Comparison of ENCODE assay signal across 22 cellular contexts in genomic region chr18:61572871-61573270, GRCh38.
DNase-seq lines count a peak whose midpoint lies in the region; ATAC-seq and TF ChIP-seq lines count a peak whose summit lies in the region.
"Had no signal": no experiment of that assay in that cellular context is flagged by ENCODE, and none has a peak within 500 bp of the region (broad histone marks: within the 10 kb centered on the region; RNA-seq: fewer than 3 reads in every experiment).

No MANE protein-coding gene starts in this region.

- H3K9me3 ChIP-seq in adipocyte (ENCODE audit: control insufficient read depth, low read length), result no peaks in the 10 kb centered on the region

- DNase-seq in NCI-H82 (lab: John Stamatoyannopoulos, UW) (peak; percentile 39), NCI-H82 treated with DMSO at 0.1 percent for 48 hours (lab: John Stamatoyannopoulos, UW; ENCODE audit: unreplicated experiment) (no peak), adipocyte (ENCODE audit: low read depth) (peak; percentile 48), fibroblast of pulmonary artery (ENCODE audit: low read depth) (peak; percentile 24), NCI-H1092 treated with DMSO at 0.1 percent for 48 hours (lab: John Stamatoyannopoulos, UW) (no peak), NCI-H146 (lab: John Stamatoyannopoulos, UW) (no peak)
- DNase-seq: C1 segment of cervical spinal cord, DMS79, GOT3, MV-4-11, NCI-H1417, NCI-H187 treated with DMSO at 0.1 percent for 48 hours, NCI-H2227 treated with DMSO at 0.1 percent for 48 hours, NCI-H510A treated with DMSO at 0.1 percent for 48 hours, NCI-H774, RPMI8226, SHP77 treated with DMSO at 0.1 percent for 48 hours, SK-N-SH had no signal

- H3K36me3 ChIP-seq in adipocyte (ENCODE audit: control insufficient read depth, insufficient read depth, low read length, severe bottlenecking), result no peaks in the 10 kb centered on the region

- no peaks in the 10 kb centered on the region for H3K27me3 ChIP-seq in adipocyte (replicated peaks; ENCODE audit: control insufficient read depth, insufficient read depth, low read length)

- H3K4me3 ChIP-seq in adipocyte (ENCODE audit: low read length) (no peak overlapping the region), fibroblast of pulmonary artery (replicated peaks; ENCODE audit: low read depth, low read length) (no peak overlapping the region)
- H3K4me3 ChIP-seq: K562 had no signal

- no peak overlapping the region for H3K9ac ChIP-seq in adipocyte (ENCODE audit: low read length)
- H3K9ac ChIP-seq: SK-N-SH had no signal

- H3K4me1 ChIP-seq in adipocyte (ENCODE audit: control insufficient read depth, insufficient read depth, low read length), result peaks cover 13% of the 10 kb centered on the region

- ATAC-seq in GM19452 (IDR thresholded peaks at IDR 0.05; ENCODE audit: unreplicated experiment) (no peak), HG03457 (IDR thresholded peaks at IDR 0.05; ENCODE audit: unreplicated experiment) (no peak)
- ATAC-seq: HCT116, K562 had no signal

- TF ChIP-seq CTCF in fibroblast of pulmonary artery (IDR thresholded peaks at IDR 0.05; ENCODE audit: low read length, missing control alignments), result no peak

Comparison
In these comparisons a context has a peak if more than half of its experiments do, and no peak if none do; other contexts are left out.
1. DNase-seq: peak in NCI-H82 (single experiment), adipocyte (single experiment) and fibroblast of pulmonary artery (single experiment); none in NCI-H82 treated with DMSO at 0.1 percent for 48 hours (single experiment), NCI-H1092 treated with DMSO at 0.1 percent for 48 hours (single experiment) and NCI-H146 (single experiment).